Comparison of ENCODE assay signal across 17 cellular contexts in genomic region chr4:112511294-112512118, GRCh38. TPM values are rescaled to one million over a fixed set of nuclear protein-coding genes. Genes with fewer than 3 reads are reported as not detected.
DNase-seq lines count a peak whose midpoint lies in the region; ATAC-seq and TF ChIP-seq lines count a peak whose summit lies in the region.
"Had no signal": no experiment of that assay in that cellular context is flagged by ENCODE, and none has a peak within 500 bp of the region (broad histone marks: within the 10 kb centered on the region; RNA-seq: fewer than 3 reads in every experiment).

No MANE protein-coding gene starts in this region.

- no peak overlapping the region for H2AK5ac ChIP-seq in neuronal stem cell (ENCODE audit: low read depth, low read length)

- no peak overlapping the region for H3K14ac ChIP-seq in neuronal stem cell (ENCODE audit: low read length)

- H3K27me3 Mint-ChIP-seq in IgD-negative memory B cell (peaks cover 77% of the 10 kb centered on the region), endodermal cell (ENCODE audit: insufficient read depth) (peaks cover 100% of the 10 kb centered on the region)

- no peak overlapping the region for H3K9ac ChIP-seq in endodermal cell (ENCODE audit: extremely low read depth, low read length, poor library complexity, severe bottlenecking)
- no peak overlapping the region for H3K9ac ChIP-seq in neuronal stem cell (ENCODE audit: low read depth, low read length, poor library complexity)

- no peak for TF ChIP-seq POLR2A in upper lobe of left lung (IDR thresholded peaks at IDR 0.05)

- H4K91ac ChIP-seq in neuronal stem cell (ENCODE audit: low read depth, low read length, poor library complexity) = no peak overlapping the region

- peak overlapping the region; percentile 23 to 68 (median 52) for H3K4me3 Mint-ChIP-seq in IgD-negative memory B cell
- peak overlapping the region; percentile 43 for H3K4me3 Mint-ChIP-seq in endodermal cell

- H4K8ac ChIP-seq in neuronal stem cell (ENCODE audit: low read depth, low read length) = no peak overlapping the region

- H3K36me3 ChIP-seq in endodermal cell (ENCODE audit: control insufficient read depth, insufficient read depth, low read length) (no peaks in the 10 kb centered on the region), neuronal stem cell (replicated peaks in 1 of 2; ENCODE audit: control insufficient read depth in 2 of 2, insufficient read depth in 2 of 2, low read length in 2 of 2) (no peaks in the 10 kb centered on the region), upper lobe of left lung (no peaks in the 10 kb centered on the region)

- peaks cover 5% of the 10 kb centered on the region for H3K4me1 ChIP-seq in endodermal cell (ENCODE audit: control insufficient read depth, insufficient read depth, low read length)
- peaks cover 33 to 35% of the 10 kb centered on the region in 2 donors for H3K4me1 ChIP-seq in neuronal stem cell (ENCODE audit: control insufficient read depth in 2 of 2, insufficient read depth in 1 of 2, low read depth in 1 of 2, low read length in 2 of 2)
- H3K4me1 ChIP-seq in upper lobe of left lung = peaks cover 44 to 51% (median 48%) of the 10 kb centered on the region in 4 donors

- no peak overlapping the region for H2BK12ac ChIP-seq in neuronal stem cell (ENCODE audit: low read length)

- no peak overlapping the region for H3K23ac ChIP-seq in neuronal stem cell (ENCODE audit: low read depth, low read length, poor library complexity)

- H3K27ac Mint-ChIP-seq in IgD-negative memory B cell = peak overlapping the region; percentile 47 to 84 (median 78)
- no peak overlapping the region for H3K27ac Mint-ChIP-seq in endodermal cell
- H3K27ac Mint-ChIP-seq: activated naive CD4-positive, alpha-beta T cell treated with anti-CD3 and anti-CD28 coated beads, Interleukin-2, amount 50 U/mL, for 72 hours had no signal

- H3K4ac ChIP-seq in neuronal stem cell (ENCODE audit: low read length) = no peak overlapping the region

- H3K27me3 ChIP-seq in endodermal cell (ENCODE audit: control insufficient read depth, insufficient read depth, low read length, poor library complexity, severe bottlenecking) (peaks cover 100% of the 10 kb centered on the region), neuronal stem cell (ENCODE audit: control insufficient read depth in 3 of 3, insufficient read depth in 3 of 3, low read depth in 1 of 3, low read length in 3 of 3) (peaks cover 28 to 91% (median 72%) of the 10 kb centered on the region in 3 experiments), upper lobe of left lung (peaks cover 2 to 72% (median 42%) of the 10 kb centered on the region in 4 donors)

- H2AFZ ChIP-seq in neuronal stem cell (ENCODE audit: low read length) = peak overlapping the region; percentile 64

- H3K9me3 ChIP-seq in endodermal cell (ENCODE audit: control insufficient read depth, low read length) (no peaks in the 10 kb centered on the region), neuronal stem cell (replicated peaks in 1 of 2; ENCODE audit: control insufficient read depth in 2 of 2, insufficient read depth in 1 of 2, low read depth in 1 of 2, low read length in 2 of 2) (peaks cover 0 to 9% of the 10 kb centered on the region in 2 donors), upper lobe of left lung (no peaks in the 10 kb centered on the region)
- H3K9me3 ChIP-seq: Caco-2 had no signal

- no peak overlapping the region for H2BK15ac ChIP-seq in neuronal stem cell (ENCODE audit: low read length)

- 5 to 7% methylated on average over 24 to 34 of the region's 34 CpGs for WGBS in endodermal cell (ENCODE audit: insufficient coverage in 1 of 2, insufficient read length in 1 of 2), 2 experiments
- WGBS in neuronal stem cell (ENCODE audit: extremely low coverage in 2 of 2, insufficient read length in 2 of 2, insufficient replicate concordance in 1 of 2), 2 donors = no CpG with 5 or more reads among the region's 34 CpGs
- WGBS in upper lobe of left lung, 2 donors = 18 to 23% methylated on average over 34 of the region's 34 CpGs

- no peak for TF ChIP-seq EP300 in upper lobe of left lung (IDR thresholded peaks at IDR 0.05)

- H3K4me2 ChIP-seq in neuronal stem cell (ENCODE audit: insufficient read depth, low read length, poor library complexity, severe bottlenecking) = peak overlapping the region; percentile 93

- no peak overlapping the region for H2BK5ac ChIP-seq in neuronal stem cell (ENCODE audit: low read length)

- H3K36me3 Mint-ChIP-seq in IgD-negative memory B cell (peaks cover 2% of the 10 kb centered on the region), endodermal cell (ENCODE audit: low read depth) (no peaks in the 10 kb centered on the region)

- no peak overlapping the region for H2BK120ac ChIP-seq in neuronal stem cell (ENCODE audit: low read depth, low read length)

- peak overlapping the region; percentile 43; the same call in 1 of the 2 replicates for H3K4me3 ChIP-seq in GM12864 (ENCODE audit: low read depth, low read length)
- H3K4me3 ChIP-seq in endodermal cell (ENCODE audit: low read length) = peak overlapping the region; percentile 68
- H3K4me3 ChIP-seq in neuronal stem cell (ENCODE audit: low read length in 2 of 2) = no peak overlapping the region
- no peak overlapping the region for H3K4me3 ChIP-seq in upper lobe of left lung

- H3K79me1 ChIP-seq in neuronal stem cell (ENCODE audit: low read depth, low read length) = no peaks in the 10 kb centered on the region

- H3K4me1 Mint-ChIP-seq in IgD-negative memory B cell (peaks cover 19 to 45% (median 35%) of the 10 kb centered on the region in 3 donors), endodermal cell (peaks cover 26% of the 10 kb centered on the region)

- H3K18ac ChIP-seq in neuronal stem cell (ENCODE audit: low read length) = peak overlapping the region; percentile 82

- no peak for ATAC-seq in HG02588 (IDR thresholded peaks at IDR 0.05; ENCODE audit: unreplicated experiment)
- no peak for ATAC-seq in HG02798 (IDR thresholded peaks at IDR 0.05; ENCODE audit: poor library complexity, unreplicated experiment)
- ATAC-seq in upper lobe of left lung (ENCODE audit: low FRiP score in 2 of 2) = no peak
- ATAC-seq: activated naive CD4-positive, alpha-beta T cell treated with anti-CD3 and anti-CD28 coated beads, Interleukin-2, amount 50 U/mL, for 72 hours had no signal

- H3K9me3 Mint-ChIP-seq in IgD-negative memory B cell (peaks cover 0 to 8% (median 0%) of the 10 kb centered on the region in 3 donors), endodermal cell (no peaks in the 10 kb centered on the region)

- no peak for DNase-seq in GM12864 (ENCODE audit: low read depth)
- peak; percentile 68 for DNase-seq in endodermal cell
- peak; percentile 48 for DNase-seq in neuronal stem cell (ENCODE audit: low spot score)
- no peak for DNase-seq in upper lobe of left lung
- DNase-seq: Caco-2; cortex of kidney; GOT3; NCI-H1417 treated with DMSO at 0.1 percent for 48 hours; SIG-M5; stimulated activated CD4-positive, alpha-beta T cell treated with anti-CD3 and anti-CD28 coated beads, Interleukin-4, amount 100 ng/mL, for 24 hours; substantia nigra had no signal

- no peak overlapping the region for H3K27ac ChIP-seq in endodermal cell (ENCODE audit: low read depth, low read length)
- no peak overlapping the region for H3K27ac ChIP-seq in neuronal stem cell (replicated peaks; ENCODE audit: low read length)
- H3K27ac ChIP-seq in upper lobe of left lung = no peak overlapping the region

- TF ChIP-seq CTCF in GM12864 (IDR thresholded peaks at IDR 0.05; ENCODE audit: low read depth, low read length, missing control alignments) = no peak
- TF ChIP-seq CTCF in endodermal cell (conservative IDR thresholded peaks at IDR 0.05) = no peak
- no peak for TF ChIP-seq CTCF in upper lobe of left lung (IDR thresholded peaks at IDR 0.05)

RNA-seq across cellular contexts. Expression of gene NEUROG2, which starts 4.5 kb away (rescaled TPM):
- polyA plus RNA-seq in IgD-negative memory B cell = not detected
- total RNA-seq in endodermal cell = under 1 TPM in 1 of 2 donors, not detected in 1; 0.11 TPM
- polyA plus RNA-seq in endodermal cell (2013, experiment 1 of 2) = 9.4 TPM
- polyA plus RNA-seq in endodermal cell (2013, experiment 2 of 2) = 7.2 TPM
- polyA plus RNA-seq in neuronal stem cell (2013, experiment 1 of 2) = 0.68 TPM
- 0.66 TPM for polyA plus RNA-seq in neuronal stem cell (2013, experiment 2 of 2)
- total RNA-seq in upper lobe of left lung = not detected
- total RNA-seq: Caco-2, fibroblast of villous mesenchyme, posterior vena cava had no signal

Comparison
In these comparisons a context has a peak if more than half of its experiments do, and no peak if none do; other contexts are left out.
1. DNase-seq: peak in endodermal cell (single experiment) and neuronal stem cell (single experiment); none in GM12864 (single experiment) and upper lobe of left lung (0 of 2).
2. H3K4me3 ChIP-seq: peak in GM12864 (single experiment) and endodermal cell (single experiment); none in neuronal stem cell (0 of 2) and upper lobe of left lung (0 of 4).